In genomic region chr19:16359074-16359473, GRCh38 we compare ENCODE assay signal across 18 cellular contexts. TPM values are rescaled to one million over a fixed set of nuclear protein-coding genes. Genes with fewer than 3 reads are reported as not detected.
DNase-seq lines count a peak whose midpoint lies in the region; ATAC-seq lines count a peak whose summit lies in the region.
"Had no signal": no experiment of that assay in that cellular context is flagged by ENCODE, and none has a peak within 500 bp of the region (broad histone marks: within the 10 kb centered on the region; RNA-seq: fewer than 3 reads in every experiment).

No MANE protein-coding gene starts in this region.

- peak; percentile 8 for ATAC-seq in left ventricle myocardium superior
- no peak for ATAC-seq in GM18867 (IDR thresholded peaks at IDR 0.05; ENCODE audit: unreplicated experiment)
- ATAC-seq in GM18498 (IDR thresholded peaks at IDR 0.05; ENCODE audit: unreplicated experiment) = no peak
- ATAC-seq: HCT116 had no signal

- H3K4me1 Mint-ChIP-seq in activated CD4-positive, alpha-beta memory T cell treated with anti-CD3 and anti-CD28 coated beads, Interleukin-2, amount 10 ng/mL, durations not matched to agents 7 days and 5 days = peaks cover 89% of the 10 kb centered on the region
- peaks cover 79% of the 10 kb centered on the region for H3K4me1 Mint-ChIP-seq in activated CD4-positive, alpha-beta memory T cell treated with anti-CD3 and anti-CD28 coated beads for 36 hours (ENCODE audit: low read depth)

- no peaks in the 10 kb centered on the region for H3K27me3 Mint-ChIP-seq in activated CD4-positive, alpha-beta memory T cell treated with anti-CD3 and anti-CD28 coated beads, Interleukin-2, amount 10 ng/mL, durations not matched to agents 7 days and 5 days
- no peaks in the 10 kb centered on the region for H3K27me3 Mint-ChIP-seq in activated CD4-positive, alpha-beta memory T cell treated with anti-CD3 and anti-CD28 coated beads for 36 hours

- POLR2A ChIA-PET in activated CD4-positive, alpha-beta memory T cell treated with anti-CD3 and anti-CD28 coated beads, Interleukin-2, amount 10 ng/mL, durations not matched to agents 7 days and 5 days (lab: Charles Lee) = interaction anchor here (2.7 to 34.9 kb wide), 4 partner anchors 8 to 24 kb away, joined by 11 to 3221 read pairs (median 224); partner anchors contain the start of gene KLF2
- POLR2A ChIA-PET in activated CD4-positive, alpha-beta memory T cell treated with anti-CD3 and anti-CD28 coated beads for 36 hours (lab: Charles Lee) = no interaction called here

- H3K36me3 Mint-ChIP-seq in activated CD4-positive, alpha-beta memory T cell treated with anti-CD3 and anti-CD28 coated beads, Interleukin-2, amount 10 ng/mL, durations not matched to agents 7 days and 5 days (ENCODE audit: low read depth) = peaks cover 67% of the 10 kb centered on the region
- peaks cover 31% of the 10 kb centered on the region for H3K36me3 Mint-ChIP-seq in activated CD4-positive, alpha-beta memory T cell treated with anti-CD3 and anti-CD28 coated beads for 36 hours

- CTCF ChIA-PET in activated CD4-positive, alpha-beta memory T cell treated with anti-CD3 and anti-CD28 coated beads, Interleukin-2, amount 10 ng/mL, durations not matched to agents 7 days and 5 days (lab: Charles Lee) = interaction anchor here (2.4 kb wide), 1 partner anchor 28 kb away, joined by 8 read pairs; no protein-coding TSS in a partner anchor
- CTCF ChIA-PET in activated CD4-positive, alpha-beta memory T cell treated with anti-CD3 and anti-CD28 coated beads for 36 hours (lab: Charles Lee) = interaction anchor here (1.8 kb wide), 1 partner anchor 21 kb away, joined by 3 read pairs; no protein-coding TSS in a partner anchor

- no peak for DNase-seq in activated CD4-positive, alpha-beta memory T cell treated with anti-CD3 and anti-CD28 coated beads, Interleukin-2, amount 10 ng/mL, durations not matched to agents 7 days and 5 days
- no peak for DNase-seq in activated CD4-positive, alpha-beta memory T cell treated with anti-CD3 and anti-CD28 coated beads for 36 hours
- DNase-seq in NCI-H2171 (lab: John Stamatoyannopoulos, UW) (peak; percentile 27), left ventricle myocardium superior (no peak), retina (peak; percentile 18), KG1 (lab: John Stamatoyannopoulos, UW) (no peak)
- DNase-seq: aorta; foreskin melanocyte; Karpas-422; NCI-H1105; NCI-H748 treated with DMSO at 0.1 percent for 48 hours; stimulated activated CD4-positive, alpha-beta T cell treated with anti-CD3 and anti-CD28 coated beads, Interleukin-15, amount 100 ng/mL, for 24 hours; upper lobe of left lung had no signal

- H3K27ac Mint-ChIP-seq in activated CD4-positive, alpha-beta memory T cell treated with anti-CD3 and anti-CD28 coated beads, Interleukin-2, amount 10 ng/mL, durations not matched to agents 7 days and 5 days = peak overlapping the region; percentile 85
- no peak overlapping the region for H3K27ac Mint-ChIP-seq in activated CD4-positive, alpha-beta memory T cell treated with anti-CD3 and anti-CD28 coated beads for 36 hours
- H3K27ac Mint-ChIP-seq: activated T-helper 2 cell treated with anti-CD3 and anti-CD28 coated beads, Interferon-gamma antibody, Interleukin-2, Interleukin-4, amounts not matched to agents 10 μg/mL and 5 μg/mL and 100 μg/mL, durations not matched to agents 14 hours and 24 hours and 36 hours; stimulated activated naive CD8-positive, alpha-beta T cell treated with anti-CD3 and anti-CD28 coated beads, Interleukin-15, Interleukin-2, amounts not matched to agents 100 ng/mL and 50 ng/mL, for 24 hours had no signal

- no peaks in the 10 kb centered on the region for H3K9me3 Mint-ChIP-seq in activated CD4-positive, alpha-beta memory T cell treated with anti-CD3 and anti-CD28 coated beads, Interleukin-2, amount 10 ng/mL, durations not matched to agents 7 days and 5 days
- no peaks in the 10 kb centered on the region for H3K9me3 Mint-ChIP-seq in activated CD4-positive, alpha-beta memory T cell treated with anti-CD3 and anti-CD28 coated beads for 36 hours
- H3K9me3 Mint-ChIP-seq: activated T-helper 2 cell treated with anti-CD3 and anti-CD28 coated beads, Interferon-gamma antibody, Interleukin-2, Interleukin-4, amounts not matched to agents 10 μg/mL and 5 μg/mL and 100 μg/mL, durations not matched to agents 14 hours and 24 hours and 36 hours; stimulated activated naive CD8-positive, alpha-beta T cell treated with anti-CD3 and anti-CD28 coated beads, Interleukin-15, Interleukin-2, amounts not matched to agents 100 ng/mL and 50 ng/mL, for 24 hours had no signal

- intact Hi-C loops in activated CD4-positive, alpha-beta memory T cell treated with anti-CD3 and anti-CD28 coated beads for 36 hours (cut with micrococcal nuclease) = no loop called here
- intact Hi-C loops in left ventricle myocardium superior (cut with micrococcal nuclease) = no loop called here

- H3K4me3 Mint-ChIP-seq in activated CD4-positive, alpha-beta memory T cell treated with anti-CD3 and anti-CD28 coated beads, Interleukin-2, amount 10 ng/mL, durations not matched to agents 7 days and 5 days = no peak overlapping the region
- H3K4me3 Mint-ChIP-seq in activated CD4-positive, alpha-beta memory T cell treated with anti-CD3 and anti-CD28 coated beads for 36 hours = no peak overlapping the region
- H3K4me3 Mint-ChIP-seq: stimulated activated naive CD8-positive, alpha-beta T cell treated with anti-CD3 and anti-CD28 coated beads, Interleukin-15, Interleukin-2, amounts not matched to agents 100 ng/mL and 50 ng/mL, for 24 hours had no signal

RNA-seq across cellular contexts. Expression of gene KLF2, which starts 34.4 kb away (rescaled TPM):
- total RNA-seq in activated CD4-positive, alpha-beta memory T cell treated with anti-CD3 and anti-CD28 coated beads, Interleukin-2, amount 10 ng/mL, durations not matched to agents 7 days and 5 days = 100 to 1,000 TPM; 410 to 423 TPM
- 1 to 10 TPM; 1.7 TPM for total RNA-seq in activated CD4-positive, alpha-beta memory T cell treated with anti-CD3 and anti-CD28 coated beads for 36 hours
- total RNA-seq in left ventricle myocardium superior = 72.1 TPM

Comparison
In these comparisons a context has a peak if more than half of its experiments do, and no peak if none do; other contexts are left out.
1. RNA of gene KLF2, which starts 34.4 kb away (total RNA-seq): 410 to 423 TPM in activated CD4-positive, alpha-beta memory T cell treated with anti-CD3 and anti-CD28 coated beads, Interleukin-2, amount 10 ng/mL, durations not matched to agents 7 days and 5 days and 72.1 TPM in left ventricle myocardium superior (single experiment); 1.7 TPM in activated CD4-positive, alpha-beta memory T cell treated with anti-CD3 and anti-CD28 coated beads for 36 hours; every median in the first group is over 10 times any median in the second.
2. DNase-seq: peak in NCI-H2171 (single experiment) and retina (single experiment); none in activated CD4-positive, alpha-beta memory T cell treated with anti-CD3 and anti-CD28 coated beads, Interleukin-2, amount 10 ng/mL, durations not matched to agents 7 days and 5 days (single experiment), activated CD4-positive, alpha-beta memory T cell treated with anti-CD3 and anti-CD28 coated beads for 36 hours (single experiment), left ventricle myocardium superior (single experiment) and KG1 (single experiment).